ENCODE assay signal across 19 cellular contexts in genomic region chr4:16027114-16027513, GRCh38. TPM values are rescaled to one million over a fixed set of nuclear protein-coding genes. Genes with fewer than 3 reads are reported as not detected.
DNase-seq lines count a peak whose midpoint lies in the region; ATAC-seq, FAIRE-seq and TF ChIP-seq lines count a peak whose summit lies in the region.
"Had no signal": no experiment of that assay in that cellular context is flagged by ENCODE, and none has a peak within 500 bp of the region (broad histone marks: within the 10 kb centered on the region; RNA-seq: fewer than 3 reads in every experiment).

No MANE protein-coding gene starts in this region.

- H3K27ac Mint-ChIP-seq in astrocyte (ENCODE audit: unreplicated experiment), result peak overlapping the region; percentile 91
- H3K27ac Mint-ChIP-seq: CD4-positive, alpha-beta T cell had no signal

- peak; percentile 55 for ATAC-seq in omental fat pad (ENCODE audit: low FRiP score)
- no peak for ATAC-seq in GM21423 (IDR thresholded peaks at IDR 0.05; ENCODE audit: unreplicated experiment)
- ATAC-seq: Panc1, Right ventricle myocardium inferior had no signal

- no peak overlapping the region for H2AFZ ChIP-seq in astrocyte (ENCODE audit: low read depth, low read length)

- H3K9me3 ChIP-seq in astrocyte (ENCODE audit: insufficient read depth, low read depth, low read length) (no peaks in the 10 kb centered on the region), colonic mucosa (no peaks in the 10 kb centered on the region)
- H3K9me3 ChIP-seq: BE2C had no signal

- no peaks in the 10 kb centered on the region for H3K9me3 Mint-ChIP-seq in astrocyte (ENCODE audit: unreplicated experiment)
- H3K9me3 Mint-ChIP-seq: CD4-positive, alpha-beta T cell had no signal

- no peaks in the 10 kb centered on the region for H4K20me1 ChIP-seq in astrocyte (ENCODE audit: insufficient read depth, low read length)

- no peak overlapping the region for H3K4me3 ChIP-seq in astrocyte (ENCODE audit: insufficient read depth, low read depth, low read length)
- no peak overlapping the region for H3K4me3 ChIP-seq in brain microvascular endothelial cell (ENCODE audit: low read depth, low read length)
- no peak overlapping the region for H3K4me3 ChIP-seq in colonic mucosa

- no peak overlapping the region for H3K4me3 Mint-ChIP-seq in astrocyte (ENCODE audit: unreplicated experiment)
- H3K4me3 Mint-ChIP-seq: CD4-positive, alpha-beta T cell had no signal

- H3K27ac ChIP-seq in astrocyte (ENCODE audit: low read depth, low read length), result no peak overlapping the region
- H3K27ac ChIP-seq in brain microvascular endothelial cell, result no peak overlapping the region
- no peak overlapping the region for H3K27ac ChIP-seq in colonic mucosa

- peaks cover 29% of the 10 kb centered on the region for H3K4me1 Mint-ChIP-seq in astrocyte (ENCODE audit: low read depth, unreplicated experiment)

- intact Hi-C loops in colonic mucosa (cut with DNase I), result loop anchor here (5.0 kb wide), 2 partner anchors 170 to 240 kb away; no protein-coding TSS in a partner anchor

- peak; percentile 45 for DNase-seq in HCEC 1CT
- DNase-seq in astrocyte (ENCODE audit: low read depth), result peak; percentile 7
- peak; percentile 51 for DNase-seq in fibroblast of peridontal ligament (ENCODE audit: extremely low read depth)
- no peak for DNase-seq in omental fat pad (ENCODE audit: low spot score)
- no peak for DNase-seq in brain microvascular endothelial cell
- no peak for DNase-seq in ACHN
- no peak for DNase-seq in colonic mucosa
- DNase-seq: BE2C; CD4-positive, alpha-beta T cell; DMS79 treated with DMSO at 0.1 percent for 48 hours; KG1; NCI-H1092; NCI-H146; NCI-H2081; NCI-H510A; NCI-H774 had no signal

- no peaks in the 10 kb centered on the region for H3K79me2 ChIP-seq in astrocyte (ENCODE audit: insufficient read depth, low read length)

- peaks cover 2% of the 10 kb centered on the region for H3K36me3 Mint-ChIP-seq in astrocyte (ENCODE audit: low read depth, unreplicated experiment)

- in situ Hi-C loops in brain microvascular endothelial cell (cut with HindIII; ENCODE audit: low pct_ligation_motif_present, low sequenced_read_pairs) (no loop called here), ACHN (cut with HindIII; ENCODE audit: low pct_ligation_motif_present, low pct_unique_long_range_greater_than_20kb, low sequenced_read_pairs) (no loop called here)

- no peak overlapping the region for H3K9ac ChIP-seq in astrocyte (ENCODE audit: low read length)
- H3K9ac ChIP-seq in colonic mucosa (ENCODE audit: low read depth in 2 of 2, low read length in 2 of 2), result no peak overlapping the region

- no peaks in the 10 kb centered on the region for H3K27me3 Mint-ChIP-seq in astrocyte (ENCODE audit: low read depth, unreplicated experiment)

- no peaks in the 10 kb centered on the region for H3K27me3 ChIP-seq in astrocyte (ENCODE audit: insufficient read depth, low read length)
- no peaks in the 10 kb centered on the region for H3K27me3 ChIP-seq in brain microvascular endothelial cell (replicated peaks)
- no peaks in the 10 kb centered on the region for H3K27me3 ChIP-seq in colonic mucosa
- H3K27me3 ChIP-seq: BE2C had no signal

- H3K4me1 ChIP-seq in astrocyte (ENCODE audit: insufficient read depth, low read length) (peaks cover 5% of the 10 kb centered on the region), colonic mucosa (no peaks in the 10 kb centered on the region)
- H3K4me1 ChIP-seq: BE2C had no signal

- no peak overlapping the region for H3K4me2 ChIP-seq in astrocyte (ENCODE audit: low read length)

- TF ChIP-seq CTCF in astrocyte (IDR thresholded peaks at IDR 0.05; ENCODE audit: insufficient read depth, low read depth, low read length), result no peak
- TF ChIP-seq CTCF in omental fat pad (IDR thresholded peaks at IDR 0.05), result no peak
- no peak for TF ChIP-seq CTCF in brain microvascular endothelial cell (IDR thresholded peaks at IDR 0.05; ENCODE audit: low read depth, low read length, missing control alignments)
- TF ChIP-seq CTCF in colonic mucosa (IDR thresholded peaks at IDR 0.05), result no peak

- FAIRE-seq in astrocyte (lab: Jason Lieb, UNC), result no peak

- no peaks in the 10 kb centered on the region for H3K36me3 ChIP-seq in astrocyte (ENCODE audit: insufficient read depth, low read length)
- H3K36me3 ChIP-seq in brain microvascular endothelial cell (replicated peaks), result no peaks in the 10 kb centered on the region
- H3K36me3 ChIP-seq in colonic mucosa, result no peaks in the 10 kb centered on the region
- H3K36me3 ChIP-seq: BE2C had no signal

RNA-seq across cellular contexts. Expression of gene PROM1, which starts 56.7 kb away (rescaled TPM):
- total RNA-seq in astrocyte (34.5 and 38.0 TPM in 2 replicates), omental fat pad (under 1 TPM in 1 of 4 donors, not detected in 3; 0.09 TPM), colonic mucosa (10 to 100 TPM; 34.3 to 63.9 TPM)
- total RNA-seq: CD4-positive, alpha-beta T cell had no signal

Comparison
In these comparisons a context has a peak if more than half of its experiments do, and no peak if none do; other contexts are left out.
1. DNase-seq: peak in HCEC 1CT (single experiment), astrocyte (single experiment) and fibroblast of peridontal ligament (single experiment); none in omental fat pad (single experiment), brain microvascular endothelial cell (single experiment), ACHN (single experiment) and colonic mucosa (single experiment).
2. RNA of gene PROM1, which starts 56.7 kb away (total RNA-seq): 34.3 to 63.9 TPM in colonic mucosa and 34.5 to 38.0 TPM in astrocyte; 0.09 TPM in omental fat pad; every median in the first group is over 10 times any median in the second.